1 cellular context compared by ENCODE assay signal in the genomic region with DNA sequence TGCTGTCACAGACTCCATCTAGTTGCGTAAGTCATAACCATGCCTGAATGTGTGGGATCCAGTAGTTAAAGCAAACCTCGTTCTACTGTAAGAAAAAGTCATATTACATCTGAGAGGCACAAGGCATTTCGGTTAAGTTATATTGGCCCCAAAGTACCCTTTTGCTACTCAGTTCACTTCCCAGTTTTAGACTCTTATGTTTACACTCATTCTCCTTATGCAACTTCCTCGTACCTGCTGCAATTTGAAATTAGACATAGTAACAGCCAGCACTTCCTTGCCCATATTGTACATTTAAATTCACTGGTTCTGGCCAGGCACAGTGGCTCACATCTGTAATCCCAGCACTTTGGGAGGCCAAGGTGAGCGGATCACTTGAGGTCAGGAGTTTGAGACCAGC.
TF ChIP-seq lines count a peak whose summit lies in the region.

No MANE protein-coding gene starts in this region.

TF ChIP-seq in K562, 482 proteins besides CTCF, POLR2A, EP300 and RAD21 (continued from another document):
- TF ChIP-seq PCBP2 (IDR thresholded peaks at IDR 0.05; ENCODE audit: low read depth, low read length, poor library complexity, severe bottlenecking) (no peak), CEBPG (CRISPR knock-in tag; IDR thresholded peaks at IDR 0.05) (peak; percentile 51), CEBPG (tag; conservative IDR thresholded peaks at IDR 0.05 in 1 of 2, IDR thresholded peaks at IDR 0.05 in 1 of 2) (0 out of 4 replicates have a peak, but pooled peaks of 1 of the 2 experiments have one; percentile 38), SMARCC2 (IDR thresholded peaks at IDR 0.05; ENCODE audit: low read depth) (no peak)
- TF ChIP-seq, protein P1, sequence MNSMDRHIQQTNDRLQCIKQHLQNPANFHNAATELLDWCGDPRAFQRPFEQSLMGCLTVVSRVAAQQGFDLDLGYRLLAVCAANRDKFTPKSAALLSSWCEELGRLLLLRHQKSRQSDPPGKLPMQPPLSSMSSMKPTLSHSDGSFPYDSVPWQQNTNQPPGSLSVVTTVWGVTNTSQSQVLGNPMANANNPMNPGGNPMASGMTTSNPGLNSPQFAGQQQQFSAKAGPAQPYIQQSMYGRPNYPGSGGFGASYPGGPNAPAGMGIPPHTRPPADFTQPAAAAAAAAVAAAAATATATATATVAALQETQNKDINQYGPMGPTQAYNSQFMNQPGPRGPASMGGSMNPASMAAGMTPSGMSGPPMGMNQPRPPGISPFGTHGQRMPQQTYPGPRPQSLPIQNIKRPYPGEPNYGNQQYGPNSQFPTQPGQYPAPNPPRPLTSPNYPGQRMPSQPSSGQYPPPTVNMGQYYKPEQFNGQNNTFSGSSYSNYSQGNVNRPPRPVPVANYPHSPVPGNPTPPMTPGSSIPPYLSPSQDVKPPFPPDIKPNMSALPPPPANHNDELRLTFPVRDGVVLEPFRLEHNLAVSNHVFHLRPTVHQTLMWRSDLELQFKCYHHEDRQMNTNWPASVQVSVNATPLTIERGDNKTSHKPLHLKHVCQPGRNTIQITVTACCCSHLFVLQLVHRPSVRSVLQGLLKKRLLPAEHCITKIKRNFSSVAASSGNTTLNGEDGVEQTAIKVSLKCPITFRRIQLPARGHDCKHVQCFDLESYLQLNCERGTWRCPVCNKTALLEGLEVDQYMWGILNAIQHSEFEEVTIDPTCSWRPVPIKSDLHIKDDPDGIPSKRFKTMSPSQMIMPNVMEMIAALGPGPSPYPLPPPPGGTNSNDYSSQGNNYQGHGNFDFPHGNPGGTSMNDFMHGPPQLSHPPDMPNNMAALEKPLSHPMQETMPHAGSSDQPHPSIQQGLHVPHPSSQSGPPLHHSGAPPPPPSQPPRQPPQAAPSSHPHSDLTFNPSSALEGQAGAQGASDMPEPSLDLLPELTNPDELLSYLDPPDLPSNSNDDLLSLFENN (IDR thresholded peaks at IDR 0.05; ENCODE audit: low read depth in 2 of 2, low read length in 2 of 2): no peak
- TF ChIP-seq, protein P2, sequence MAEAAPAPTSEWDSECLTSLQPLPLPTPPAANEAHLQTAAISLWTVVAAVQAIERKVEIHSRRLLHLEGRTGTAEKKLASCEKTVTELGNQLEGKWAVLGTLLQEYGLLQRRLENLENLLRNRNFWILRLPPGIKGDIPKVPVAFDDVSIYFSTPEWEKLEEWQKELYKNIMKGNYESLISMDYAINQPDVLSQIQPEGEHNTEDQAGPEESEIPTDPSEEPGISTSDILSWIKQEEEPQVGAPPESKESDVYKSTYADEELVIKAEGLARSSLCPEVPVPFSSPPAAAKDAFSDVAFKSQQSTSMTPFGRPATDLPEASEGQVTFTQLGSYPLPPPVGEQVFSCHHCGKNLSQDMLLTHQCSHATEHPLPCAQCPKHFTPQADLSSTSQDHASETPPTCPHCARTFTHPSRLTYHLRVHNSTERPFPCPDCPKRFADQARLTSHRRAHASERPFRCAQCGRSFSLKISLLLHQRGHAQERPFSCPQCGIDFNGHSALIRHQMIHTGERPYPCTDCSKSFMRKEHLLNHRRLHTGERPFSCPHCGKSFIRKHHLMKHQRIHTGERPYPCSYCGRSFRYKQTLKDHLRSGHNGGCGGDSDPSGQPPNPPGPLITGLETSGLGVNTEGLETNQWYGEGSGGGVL (CRISPR knock-in tag; IDR thresholded peaks at IDR 0.05): no peak
